10 cellular contexts compared by ENCODE assay signal in the genomic region with DNA sequence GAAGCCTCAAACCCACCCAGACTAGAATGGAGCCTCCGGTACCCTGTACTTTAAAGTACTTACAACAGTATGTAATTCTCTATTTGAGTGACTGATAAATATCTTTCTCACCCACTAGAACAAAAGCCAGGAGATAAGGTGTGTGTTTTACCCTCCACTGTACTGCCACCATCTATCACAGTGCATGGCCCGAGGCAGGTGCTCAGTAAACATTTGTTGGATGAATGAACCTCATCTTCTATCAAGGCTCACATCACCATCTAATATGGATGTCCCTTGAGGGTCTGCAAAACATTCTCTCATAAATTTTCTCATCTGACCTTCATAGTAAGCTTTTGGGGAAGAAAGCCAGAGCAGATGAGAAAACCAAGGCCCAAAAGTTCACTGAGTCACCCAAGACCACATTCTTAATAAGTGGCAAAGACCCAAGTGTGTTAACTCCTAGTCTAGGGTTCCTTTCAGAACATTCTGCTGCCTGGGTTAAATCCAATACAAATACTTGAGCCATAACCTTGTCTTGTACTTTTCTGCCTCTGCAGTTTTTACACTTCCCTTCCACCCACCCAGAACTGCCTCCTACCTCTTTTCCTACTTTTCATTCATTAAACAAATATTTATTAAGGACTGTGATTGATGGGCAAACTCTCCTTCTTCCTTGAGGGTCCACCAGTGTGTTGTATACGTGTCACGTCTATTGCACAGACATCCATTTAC. TPM values are rescaled to one million over a fixed set of nuclear protein-coding genes. Genes with fewer than 3 reads are reported as not detected.
DNase-seq lines count a peak whose midpoint lies in the region; ATAC-seq and TF ChIP-seq lines count a peak whose summit lies in the region.
"Had no signal": no experiment of that assay in that cellular context is flagged by ENCODE, and none has a peak within 500 bp of the region (broad histone marks: within the 10 kb centered on the region; RNA-seq: fewer than 3 reads in every experiment).

No MANE protein-coding gene starts in this region.

- no peak overlapping the region for H3K9ac ChIP-seq in liver (ENCODE audit: low read depth in 1 of 2, low read length in 2 of 2)
- H3K9ac ChIP-seq: parathyroid adenoma had no signal

- H3K9me3 ChIP-seq in liver (ENCODE audit: control insufficient read depth in 4 of 4, low read length in 3 of 4) (no peaks in the 10 kb centered on the region), right lobe of liver (no peaks in the 10 kb centered on the region), lung (ENCODE audit: control insufficient read depth in 2 of 2, insufficient read depth in 1 of 2, low read length in 1 of 2) (no peaks in the 10 kb centered on the region)

- H3K36me3 ChIP-seq in liver (ENCODE audit: control insufficient read depth in 4 of 4, insufficient read depth in 3 of 4, low read depth in 1 of 4, low read length in 3 of 4) (no peaks in the 10 kb centered on the region), right lobe of liver (no peaks in the 10 kb centered on the region), lung (ENCODE audit: control insufficient read depth in 2 of 2, insufficient read depth in 2 of 2, low read length in 2 of 2) (peaks cover 0 to 1% of the 10 kb centered on the region in 2 donors)

- no peak for TF ChIP-seq RAD21 in liver (IDR thresholded peaks at IDR 0.05)

- ATAC-seq in right lobe of liver (no peak), lung (ENCODE audit: insufficient read depth, low FRiP score) (peak; percentile 75), HG03095 (IDR thresholded peaks at IDR 0.05; ENCODE audit: unreplicated experiment) (no peak), GM19463 (IDR thresholded peaks at IDR 0.05; ENCODE audit: unreplicated experiment) (no peak)
- ATAC-seq: activated CD4-positive, CD25-positive, alpha-beta regulatory T cell treated with anti-CD3 and anti-CD28 coated beads, Interleukin-2, amount 50 U/mL, for 24 hours had no signal

- WGBS in liver, result 79% methylated on average over 4 of the region's 4 CpGs
- WGBS in right lobe of liver (ENCODE audit: insufficient coverage, low coverage, low lambda C conversion rate, missing lambda C conversion rate), result 66% methylated on average over 4 of the region's 4 CpGs
- 58 to 78% methylated on average over 4 of the region's 4 CpGs for WGBS in lung, 2 donors

- intact Hi-C loops in right lobe of liver (cut with DNase I), result no loop called here

- H3K4me3 ChIP-seq in liver (ENCODE audit: low read depth in 1 of 3, low read length in 3 of 3), result no peak overlapping the region
- H3K4me3 ChIP-seq in right lobe of liver, result no peak overlapping the region
- H3K4me3 ChIP-seq in coronary artery, result no peak overlapping the region
- no peak overlapping the region for H3K4me3 ChIP-seq in lung

- H3K27me3 ChIP-seq in liver (ENCODE audit: control insufficient read depth in 4 of 4, insufficient read depth in 4 of 4, low read length in 3 of 4) (no peaks in the 10 kb centered on the region), right lobe of liver (no peaks in the 10 kb centered on the region), lung (ENCODE audit: control insufficient read depth, insufficient read depth) (no peaks in the 10 kb centered on the region)

- TF ChIP-seq CTCF in liver (IDR thresholded peaks at IDR 0.05; ENCODE audit: low read depth, low read length, missing input control), result no peak
- TF ChIP-seq CTCF in right lobe of liver (IDR thresholded peaks at IDR 0.05), result no peak
- no peak for TF ChIP-seq CTCF in coronary artery (IDR thresholded peaks at IDR 0.05)
- no peak for TF ChIP-seq CTCF in lung (IDR thresholded peaks at IDR 0.05; ENCODE audit: control extremely low read depth, extremely low read depth)

- H3K4me1 ChIP-seq in liver (ENCODE audit: control insufficient read depth in 4 of 4, insufficient read depth in 4 of 4, low read length in 3 of 4) (peaks cover 2 to 12% (median 5%) of the 10 kb centered on the region in 4 donors), right lobe of liver (peaks cover 0 to 21% (median 4%) of the 10 kb centered on the region in 4 donors), lung (ENCODE audit: control insufficient read depth in 2 of 2, insufficient read depth in 2 of 2, low read length in 2 of 2) (peaks cover 2 to 6% of the 10 kb centered on the region in 2 donors)

- no peak for DNase-seq in right lobe of liver
- DNase-seq in coronary artery (ENCODE audit: low spot score), result no peak
- DNase-seq in lung (ENCODE audit: low spot score), result no peak
- no peak for DNase-seq in SW 1271 (lab: John Stamatoyannopoulos, UW)
- no peak for DNase-seq in activated effector memory CD4-positive, alpha-beta T cell treated with Interleukin-2 at 50 U/mL for 16 hours

- H3K27ac ChIP-seq in liver (ENCODE audit: low read depth in 1 of 2, low read length in 2 of 2) (no peak overlapping the region), right lobe of liver (no peak overlapping the region), coronary artery (peak overlapping the region; percentile 38 to 76), lung (ENCODE audit: low read depth in 1 of 2, low read length in 1 of 2) (no peak overlapping the region)
- H3K27ac ChIP-seq: parathyroid adenoma had no signal

- no peak for TF ChIP-seq POLR2A in right lobe of liver (IDR thresholded peaks at IDR 0.05)

TF ChIP-seq in liver, 16 proteins besides CTCF, POLR2A, EP300 and RAD21:
- TF ChIP-seq JUND (IDR thresholded peaks at IDR 0.05), result peak in 1 of 2 donors; percentile 16
- peak; percentile 76 for TF ChIP-seq NR2F2 (IDR thresholded peaks at IDR 0.05)
- TF ChIP-seq RXRA (IDR thresholded peaks at IDR 0.05), result no peak

RNA-seq across cellular contexts. Expression of a gene that starts 35.8 kb away (rescaled TPM):
- total RNA-seq in liver, result 10 to 100 TPM in 1 of 2 donors, 1 to 10 TPM in 1; 8.8 to 31.5 TPM
- 10 to 100 TPM in 1 of 2 donors, 1 to 10 TPM in 1; 4.8 to 13.5 TPM for polyA plus RNA-seq in liver
- 10 to 100 TPM; 14.1 to 27.9 (median 25.1) TPM for total RNA-seq in right lobe of liver
- total RNA-seq in lung, result 10 to 100 TPM; 65.9 to 99.0 TPM
- 10 to 100 TPM; 13.3 to 14.9 TPM for polyA plus RNA-seq in lung

Comparison
In these comparisons a context has a peak if more than half of its experiments do, and no peak if none do; other contexts are left out.
1. H3K27ac ChIP-seq: peak in coronary artery (2 of 2); none in liver (0 of 2), right lobe of liver (0 of 3) and lung (0 of 2).